ENCODE assay signal across 27 cellular contexts in genomic region chr13:106656214-106656613, GRCh38.
"Had no signal": no experiment of that assay in that cellular context is flagged by ENCODE, and none has a peak within 500 bp of the region (broad histone marks: within the 10 kb centered on the region; RNA-seq: fewer than 3 reads in every experiment).

No MANE protein-coding gene starts in this region.

- DNase-seq: activated CD4-positive, alpha-beta memory T cell treated with anti-CD3 and anti-CD28 coated beads for 36 hours; activated CD4-positive, alpha-beta T cell treated with anti-CD3 and anti-CD28 coated beads for 36 hours; activated CD4-positive, alpha-beta T cell treated with anti-CD3 and anti-CD28 coated beads, Interleukin-2, amount 10 ng/mL, durations not matched to agents 24 days and 14 days; activated CD4-positive, CD25-positive, alpha-beta regulatory T cell; activated CD4-positive, CD25-positive, alpha-beta regulatory T cell treated with anti-CD3 and anti-CD28 coated beads, Interleukin-2, amount 50 U/mL, for 72 hours; activated CD8-positive, alpha-beta memory T cell treated with anti-CD3 and anti-CD28 coated beads, Interleukin-2, amount 10 ng/mL, durations not matched to agents 7 days and 5 days; activated CD8-positive, alpha-beta memory T cell treated with anti-CD3 and anti-CD28 coated beads, Interleukin-2, amount 50 U/mL, for 4 hours; activated CD8-positive, alpha-beta T cell treated with anti-CD3 and anti-CD28 coated beads, Interleukin-2, amount 10 ng/mL, durations not matched to agents 7 days and 5 days; activated effector memory CD4-positive, alpha-beta T cell treated with anti-CD3 and anti-CD28 coated beads, Interleukin-2, amount 50 U/mL, for 16 hours; activated naive CD4-positive, alpha-beta T cell treated with anti-CD3 and anti-CD28 coated beads for 36 hours; activated naive CD8-positive, alpha-beta T cell treated with anti-CD3 and anti-CD28 coated beads for 36 hours; activated naive CD8-positive, alpha-beta T cell treated with anti-CD3 and anti-CD28 coated beads, Interleukin-2, amount 50 U/mL, for 24 hours; activated T-cell treated with anti-CD3 and anti-CD28 coated beads, Interleukin-2, amount 50 U/mL, for 1 hour; activated T-cell treated with anti-CD3 and anti-CD28 coated beads, Interleukin-2, amount 50 U/mL, for 48 hours; adrenal gland; central memory CD4-positive, alpha-beta T cell; cerebellar nuclear complex; colonic mucosa; effector CD8-positive, alpha-beta T cell; esophagus squamous epithelium; foreskin keratinocyte; gastrocnemius medialis; T-helper 2 cell had no signal

- H3K4me3 ChIP-seq: adrenal gland, ascending aorta, breast epithelium, cardiac muscle cell, colonic mucosa, esophagus squamous epithelium, gastrocnemius medialis had no signal

- H3K27ac ChIP-seq: adrenal gland, ascending aorta, breast epithelium, cardiac muscle cell, colonic mucosa, epithelial cell of prostate, esophagus squamous epithelium, foreskin keratinocyte, gastrocnemius medialis had no signal

- H3K9me3 ChIP-seq: adrenal gland, ascending aorta, breast epithelium, colonic mucosa, esophagus squamous epithelium, gastrocnemius medialis had no signal

- H3K27me3 ChIP-seq: adrenal gland, ascending aorta, breast epithelium, cardiac muscle cell, colonic mucosa, esophagus squamous epithelium, foreskin keratinocyte, gastrocnemius medialis had no signal

- H3K4me1 ChIP-seq: adrenal gland, ascending aorta, breast epithelium, colonic mucosa, esophagus squamous epithelium, foreskin keratinocyte, gastrocnemius medialis had no signal

- H3K36me3 ChIP-seq: adrenal gland, ascending aorta, breast epithelium, cardiac muscle cell, colonic mucosa, esophagus squamous epithelium, gastrocnemius medialis had no signal

- ATAC-seq: activated CD4-positive, alpha-beta T cell treated with anti-CD3 and anti-CD28 coated beads for 36 hours; activated CD8-positive, alpha-beta memory T cell treated with anti-CD3 and anti-CD28 coated beads, Interleukin-2, amount 10 ng/mL, durations not matched to agents 7 days and 5 days; activated CD8-positive, alpha-beta T cell treated with anti-CD3 and anti-CD28 coated beads, Interleukin-2, amount 10 ng/mL, durations not matched to agents 7 days and 5 days; activated naive CD8-positive, alpha-beta T cell treated with anti-CD3 and anti-CD28 coated beads, Interleukin-2, amount 50 U/mL, for 24 hours; foreskin keratinocyte; gastrocnemius medialis had no signal
